16 cellular contexts compared by ENCODE assay signal in genomic region chr2:65027611-65028244, GRCh38. TPM values are rescaled to one million over a fixed set of nuclear protein-coding genes. Genes with fewer than 3 reads are reported as not detected.
A peak's percentile ranks its signal among the peaks of the same experiment; 100 is the strongest.
DNase-seq lines count a peak whose midpoint lies in the region; ATAC-seq and TF ChIP-seq lines count a peak whose summit lies in the region.
"Had no signal": no experiment of that assay in that cellular context is flagged by ENCODE, and none has a peak within 500 bp of the region (broad histone marks: within the 10 kb centered on the region; RNA-seq: fewer than 3 reads in every experiment).

No MANE protein-coding gene starts in this region.

- TF ChIP-seq CTCF in neutrophil (IDR thresholded peaks at IDR 0.05) (no peak), MCF 10A (IDR thresholded peaks at IDR 0.05; ENCODE audit: unreplicated experiment) (no peak)

- H3K4me1 ChIP-seq in BLaER1, result peaks cover 70% of the 10 kb centered on the region
- H3K4me1 ChIP-seq in neutrophil (ENCODE audit: control insufficient read depth in 1 of 2, insufficient read depth in 1 of 2, low read depth in 1 of 2, low read length in 1 of 2), result peaks cover 22 to 36% of the 10 kb centered on the region in 2 experiments

- DNase-seq in HS-27A (ENCODE audit: low read depth), result peak; percentile 35
- peak; percentile 11 for DNase-seq in amniotic epithelial cell (ENCODE audit: low read depth)
- no peak for DNase-seq in NCI-H1092 (lab: John Stamatoyannopoulos, UW)
- DNase-seq in activated CD4-positive, alpha-beta T cell treated with anti-CD3 and anti-CD28 coated beads, Interleukin-2, amount 50 U/mL, for 1 hour, result no peak
- no peak for DNase-seq in MCF 10A (ENCODE audit: unreplicated experiment)
- DNase-seq: activated CD4-positive, alpha-beta T cell treated with anti-CD3 and anti-CD28 coated beads, Interleukin-2, amount 50 U/mL, for 4 hours; activated naive CD4-positive, alpha-beta T cell treated with anti-CD3 and anti-CD28 coated beads, Interleukin-2, amount 10 ng/mL, durations not matched to agents 7 days and 5 days; activated T-cell treated with anti-CD3 and anti-CD28 coated beads, Interleukin-2, amount 50 U/mL, for 24 hours; Caco-2; NCI-H1694; NCI-H345; stimulated activated naive CD8-positive, alpha-beta T cell treated with anti-CD3 and anti-CD28 coated beads, Interleukin-15, amount 100 ng/mL, for 72 hours had no signal

- no peak overlapping the region for H3K9ac ChIP-seq in BLaER1

- no peaks in the 10 kb centered on the region for H3K27me3 Mint-ChIP-seq in MCF 10A (ENCODE audit: insufficient read depth, unreplicated experiment)
- H3K27me3 Mint-ChIP-seq: activated naive CD4-positive, alpha-beta T cell treated with anti-CD3 and anti-CD28 coated beads, Interleukin-2, amount 10 ng/mL, durations not matched to agents 7 days and 5 days; activated T-cell treated with anti-CD3 and anti-CD28 coated beads, Interleukin-2, amount 50 U/mL, for 24 hours; stimulated activated naive CD8-positive, alpha-beta T cell treated with anti-CD3 and anti-CD28 coated beads, Interleukin-15, amount 100 ng/mL, for 72 hours had no signal

- H4K20me1 ChIP-seq in BLaER1, result no peaks in the 10 kb centered on the region

- H3K4me1 Mint-ChIP-seq in MCF 10A (ENCODE audit: insufficient read depth, unreplicated experiment), result peaks cover 24% of the 10 kb centered on the region

- peaks cover 15% of the 10 kb centered on the region for H3K36me3 ChIP-seq in BLaER1
- no peaks in the 10 kb centered on the region for H3K36me3 ChIP-seq in neutrophil

- no peaks in the 10 kb centered on the region for H3K36me3 Mint-ChIP-seq in MCF 10A (ENCODE audit: insufficient read depth, unreplicated experiment)

- H3K4me3 ChIP-seq in BLaER1 (no peak overlapping the region), neutrophil (ENCODE audit: low read depth in 1 of 2, low read length in 1 of 2) (no peak overlapping the region)
- H3K4me3 ChIP-seq: coronary artery had no signal

- CTCF ChIA-PET in MCF 10A (lab: Yijun Ruan, JAX), result interaction anchor here (6.7 kb wide), 1 partner anchor 110 kb away, joined by 36 read pairs; no protein-coding TSS in a partner anchor

- H3K27ac Mint-ChIP-seq in MCF 10A (ENCODE audit: low read depth, unreplicated experiment), result no peak overlapping the region
- H3K27ac Mint-ChIP-seq: activated naive CD4-positive, alpha-beta T cell treated with anti-CD3 and anti-CD28 coated beads, Interleukin-2, amount 10 ng/mL, durations not matched to agents 7 days and 5 days; activated T-cell treated with anti-CD3 and anti-CD28 coated beads, Interleukin-2, amount 50 U/mL, for 24 hours had no signal

- H3K9me3 Mint-ChIP-seq in MCF 10A (ENCODE audit: unreplicated experiment), result no peaks in the 10 kb centered on the region
- H3K9me3 Mint-ChIP-seq: activated naive CD4-positive, alpha-beta T cell treated with anti-CD3 and anti-CD28 coated beads, Interleukin-2, amount 10 ng/mL, durations not matched to agents 7 days and 5 days; activated T-cell treated with anti-CD3 and anti-CD28 coated beads, Interleukin-2, amount 50 U/mL, for 24 hours; stimulated activated naive CD8-positive, alpha-beta T cell treated with anti-CD3 and anti-CD28 coated beads, Interleukin-15, amount 100 ng/mL, for 72 hours had no signal

- no TSS peak for BruUV-seq in MCF 10A (replicated peaks; lab: Mats Ljungman, UMichigan)

- H3K4me3 Mint-ChIP-seq in MCF 10A (ENCODE audit: unreplicated experiment), result no peak overlapping the region
- H3K4me3 Mint-ChIP-seq: activated naive CD4-positive, alpha-beta T cell treated with anti-CD3 and anti-CD28 coated beads, Interleukin-2, amount 10 ng/mL, durations not matched to agents 7 days and 5 days; activated T-cell treated with anti-CD3 and anti-CD28 coated beads, Interleukin-2, amount 50 U/mL, for 24 hours; stimulated activated naive CD8-positive, alpha-beta T cell treated with anti-CD3 and anti-CD28 coated beads, Interleukin-15, amount 100 ng/mL, for 72 hours had no signal

- H3K9me3 ChIP-seq in BLaER1, result no peaks in the 10 kb centered on the region
- H3K9me3 ChIP-seq in neutrophil, result no peaks in the 10 kb centered on the region
- H3K9me3 ChIP-seq: Caco-2 had no signal

- peak overlapping the region; percentile 69 for H3K4me2 ChIP-seq in BLaER1

- intact Hi-C loops in MCF 10A (cut with micrococcal nuclease), result no loop called here

- H3K27me3 ChIP-seq in BLaER1 (no peaks in the 10 kb centered on the region), neutrophil (no peaks in the 10 kb centered on the region)

- ATAC-seq in HG03457 (IDR thresholded peaks at IDR 0.05; ENCODE audit: unreplicated experiment), result no peak
- ATAC-seq: stimulated activated naive CD8-positive, alpha-beta T cell treated with anti-CD3 and anti-CD28 coated beads, Interleukin-15, amount 100 ng/mL, for 72 hours had no signal

- POLR2A ChIA-PET in MCF 10A (lab: Yijun Ruan, JAX), result no interaction called here

- peak overlapping the region; percentile 35; the same call in 1 of the 2 replicates for H3K27ac ChIP-seq in BLaER1
- peak overlapping the region; percentile 26 for H3K27ac ChIP-seq in neutrophil

RNA-seq across cellular contexts. Expression of gene CEP68, which starts 28.5 kb away (rescaled TPM):
- 5.4 and 7.2 TPM in 2 replicates for total RNA-seq in MCF 10A (2022)

RNA-seq across cellular contexts. Expression of gene SLC1A4, which starts 38.5 kb away (rescaled TPM):
- total RNA-seq in MCF 10A (2022), result 29.6 and 36.0 TPM in 2 replicates

Comparison
In these comparisons a context has a peak if more than half of its experiments do, and no peak if none do; other contexts are left out.
1. DNase-seq: peak in HS-27A (single experiment) and amniotic epithelial cell (single experiment); none in NCI-H1092 (single experiment), activated CD4-positive, alpha-beta T cell treated with anti-CD3 and anti-CD28 coated beads, Interleukin-2, amount 50 U/mL, for 1 hour (single experiment) and MCF 10A (single experiment).